In the genomic region with DNA sequence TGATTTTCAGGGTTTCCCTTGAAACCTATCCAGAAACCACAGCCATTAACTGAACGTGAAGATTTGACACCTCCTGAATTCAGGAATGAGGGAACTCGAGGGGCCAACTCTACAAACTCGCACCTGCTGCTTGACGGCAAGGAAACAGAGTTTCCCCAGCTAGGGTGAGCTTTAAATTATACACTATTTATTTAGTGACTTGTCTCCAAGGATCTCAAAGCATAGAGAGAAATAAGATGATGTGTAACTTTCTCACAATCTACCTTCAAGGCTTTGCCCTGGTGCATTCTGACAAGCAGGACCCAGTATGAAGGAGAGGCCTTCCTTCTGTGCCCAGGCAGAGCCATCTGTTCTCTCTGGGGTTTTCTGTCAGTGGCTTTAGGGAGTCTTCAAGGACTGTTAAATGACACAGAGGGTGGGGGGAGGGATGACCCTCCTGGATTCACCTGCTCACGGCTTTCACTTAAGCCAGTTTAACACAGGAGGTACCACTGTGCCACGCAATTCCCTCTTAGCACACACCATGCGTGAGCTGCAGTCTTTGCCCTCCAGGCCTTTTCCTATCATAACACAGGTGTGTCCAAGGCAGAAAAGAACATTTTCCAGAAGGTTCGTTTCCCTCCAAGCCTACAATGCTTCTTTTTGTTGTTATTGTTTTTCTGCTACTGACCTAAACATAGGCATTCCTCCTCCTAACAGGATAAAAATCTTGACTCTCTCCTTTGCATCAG, we compare ENCODE assay signal across 9 cellular contexts. TPM values are rescaled to one million over a fixed set of nuclear protein-coding genes. Genes with fewer than 3 reads are reported as not detected.
A peak's percentile ranks its signal among the peaks of the same experiment; 100 is the strongest.
DNase-seq lines count a peak whose midpoint lies in the region; ATAC-seq and TF ChIP-seq lines count a peak whose summit lies in the region.
"Had no signal": no experiment of that assay in that cellular context is flagged by ENCODE, and none has a peak within 500 bp of the region (broad histone marks: within the 10 kb centered on the region; RNA-seq: fewer than 3 reads in every experiment).

No MANE protein-coding gene starts in this region.

- POLR2A ChIA-PET in AG04450 (lab: Yijun Ruan, JAX): interaction anchor here (0.8 to 1.9 kb wide), 2 partner anchors 10 to 74 kb away, joined by 3 to 7 read pairs; no protein-coding TSS in a partner anchor
- POLR2A ChIA-PET in CD8-positive, alpha-beta memory T cell (lab: Charles Lee): no interaction called here

- DNase-seq in AG04450 (ENCODE audit: low read depth, low spot score) (no peak), putamen (ENCODE audit: low spot score) (no peak), mesenteric fat pad (ENCODE audit: low spot score) (no peak)
- DNase-seq in CD8-positive, alpha-beta memory T cell: no peak
- DNase-seq: stimulated activated CD4-positive, alpha-beta T cell treated with anti-CD3 and anti-CD28 coated beads, Interleukin-15, amount 100 ng/mL, for 24 hours had no signal

- no peaks in the 10 kb centered on the region for H3K36me3 ChIP-seq in endocrine pancreas (ENCODE audit: control insufficient read depth, insufficient read depth, low read length)
- no peaks in the 10 kb centered on the region for H3K36me3 ChIP-seq in neuron (ENCODE audit: insufficient read depth, low read length)
- H3K36me3 ChIP-seq in CD8-positive, alpha-beta memory T cell (ENCODE audit: insufficient read depth, low read length): no peaks in the 10 kb centered on the region

- peak overlapping the region; percentile 64 to 89 (median 74) for H3K4me3 Mint-ChIP-seq in IgD-negative memory B cell
- peak overlapping the region in 1 of 7 donors; percentile 32 for H3K4me3 Mint-ChIP-seq in CD8-positive, alpha-beta memory T cell

- CTCF ChIA-PET in AG04450 (lab: Charles Lee): interaction anchor here (0.7 to 5.7 kb wide), 4 partner anchors 8 to 214 kb away, joined by 3 to 35 read pairs (median 4); no protein-coding TSS in a partner anchor
- CTCF ChIA-PET in CD8-positive, alpha-beta memory T cell (lab: Charles Lee): no interaction called here

- no peak for ATAC-seq in GM21576 (IDR thresholded peaks at IDR 0.05; ENCODE audit: unreplicated experiment)

- H3K4me1 ChIP-seq in endocrine pancreas (ENCODE audit: control insufficient read depth, insufficient read depth, low read length) (peaks cover 5% of the 10 kb centered on the region), neuron (ENCODE audit: insufficient read depth, low read length) (peaks cover 77% of the 10 kb centered on the region)
- H3K4me1 ChIP-seq in CD8-positive, alpha-beta memory T cell (ENCODE audit: insufficient read depth, low read length): no peaks in the 10 kb centered on the region

- H3K36me3 Mint-ChIP-seq in IgD-negative memory B cell: no peaks in the 10 kb centered on the region
- H3K36me3 Mint-ChIP-seq in CD8-positive, alpha-beta memory T cell: no peaks in the 10 kb centered on the region

- no peaks in the 10 kb centered on the region for H3K27me3 ChIP-seq in AG04450 (ENCODE audit: control insufficient read depth, insufficient read depth, low read length)
- no peaks in the 10 kb centered on the region for H3K27me3 ChIP-seq in endocrine pancreas (ENCODE audit: control insufficient read depth, insufficient read depth, low read length)
- no peaks in the 10 kb centered on the region for H3K27me3 ChIP-seq in neuron (ENCODE audit: insufficient read depth, low read length)
- no peaks in the 10 kb centered on the region for H3K27me3 ChIP-seq in CD8-positive, alpha-beta memory T cell (ENCODE audit: insufficient read depth, low read length, poor library complexity, severe bottlenecking)

- no peaks in the 10 kb centered on the region for H3K9me3 ChIP-seq in AG04450 (ENCODE audit: control insufficient read depth, insufficient read depth, low read length)
- no peaks in the 10 kb centered on the region for H3K9me3 ChIP-seq in endocrine pancreas (ENCODE audit: control insufficient read depth, low read length)
- no peaks in the 10 kb centered on the region for H3K9me3 ChIP-seq in neuron (ENCODE audit: low read length)
- no peaks in the 10 kb centered on the region for H3K9me3 ChIP-seq in CD8-positive, alpha-beta memory T cell (ENCODE audit: low read length)

- H3K4me3 ChIP-seq in AG04450 (ENCODE audit: low read depth, low read length) (peak overlapping the region; percentile 68), endocrine pancreas (ENCODE audit: control insufficient read depth, insufficient read depth, low read length) (peak overlapping the region; percentile 39), neuron (ENCODE audit: low read length) (peak overlapping the region; percentile 58)
- no peak overlapping the region for H3K4me3 ChIP-seq in CD8-positive, alpha-beta memory T cell (ENCODE audit: low read length)

- H3K27ac Mint-ChIP-seq in IgD-negative memory B cell: peak overlapping the region in 2 of 3 donors; percentile 50 to 76
- peak overlapping the region in 1 of 8 donors; percentile 25 for H3K27ac Mint-ChIP-seq in CD8-positive, alpha-beta memory T cell

- H2AFZ ChIP-seq in neuron (ENCODE audit: low read depth, low read length): no peak overlapping the region

- no peaks in the 10 kb centered on the region for H3K9me3 Mint-ChIP-seq in IgD-negative memory B cell
- peaks cover 0 to 2% (median 0%) of the 10 kb centered on the region in 5 donors for H3K9me3 Mint-ChIP-seq in CD8-positive, alpha-beta memory T cell

- H3K4me1 Mint-ChIP-seq in IgD-negative memory B cell: peaks cover 19 to 39% (median 20%) of the 10 kb centered on the region in 3 donors
- H3K4me1 Mint-ChIP-seq in CD8-positive, alpha-beta memory T cell: peaks cover 0 to 3% (median 0%) of the 10 kb centered on the region in 3 donors

- no peak overlapping the region for H3K9ac ChIP-seq in endocrine pancreas (ENCODE audit: control insufficient read depth, insufficient read depth, low read length)

- no peak overlapping the region for H3K27ac ChIP-seq in AG04450 (ENCODE audit: low read depth, low read length)
- no peak overlapping the region for H3K27ac ChIP-seq in CD8-positive, alpha-beta memory T cell (ENCODE audit: low read depth, low read length)

- TF ChIP-seq CTCF in AG04450 (IDR thresholded peaks at IDR 0.05; ENCODE audit: low read depth, low read length): no peak

- H3K27me3 Mint-ChIP-seq in IgD-negative memory B cell: peaks cover 6% of the 10 kb centered on the region
- H3K27me3 Mint-ChIP-seq in CD8-positive, alpha-beta memory T cell: peaks cover 25 to 32% of the 10 kb centered on the region in 2 donors

RNA-seq across cellular contexts. Expression of gene ZFHX3, which starts 1.3 kb away (rescaled TPM):
- polyA plus RNA-seq in AG04450 (2011; rRNA removed) (3.3 and 4.2 TPM in 2 replicates), IgD-negative memory B cell (1.6 TPM)
- 11.1 and 12.1 TPM in 2 replicates for polyA minus RNA-seq in AG04450 (2011; rRNA and poly(A)+ RNA removed)
- 28.8 TPM for total RNA-seq in mesenteric fat pad
- under 1 TPM; 0.20 to 0.22 TPM for total RNA-seq in CD8-positive, alpha-beta memory T cell
- 0.13 TPM for polyA plus RNA-seq in CD8-positive, alpha-beta memory T cell
